12 cellular contexts compared by ENCODE assay signal in genomic region chr2:109447251-109447661, GRCh38.
DNase-seq lines count a peak whose midpoint lies in the region; ATAC-seq and TF ChIP-seq lines count a peak whose summit lies in the region.
"Had no signal": no experiment of that assay in that cellular context is flagged by ENCODE, and none has a peak within 500 bp of the region (broad histone marks: within the 10 kb centered on the region; RNA-seq: fewer than 3 reads in every experiment).

No MANE protein-coding gene starts in this region.

- DNase-seq in DMS 273 treated with DMSO at 0.1 percent for 48 hours (lab: John Stamatoyannopoulos, UW): peak; percentile 75
- DNase-seq in RPMI7951 (ENCODE audit: low read depth): peak; percentile 92
- DNase-seq in fibroblast of mammary gland (ENCODE audit: low read depth): peak; percentile 74
- DNase-seq in renal cortical epithelial cell (ENCODE audit: low read depth): peak; percentile 9
- DNase-seq in NCI-H1105 (lab: John Stamatoyannopoulos, UW): no peak
- no peak for DNase-seq in HuH-7 (ENCODE audit: low spot score)
- no peak for DNase-seq in substantia nigra (lab: John Stamatoyannopoulos, UW)
- DNase-seq: activated CD4-positive, alpha-beta T cell treated with anti-CD3 and anti-CD28 coated beads, Interleukin-2, amount 10 ng/mL, durations not matched to agents 24 days and 14 days; activated naive CD8-positive, alpha-beta T cell treated with anti-CD3 and anti-CD28 coated beads, Interleukin-2, amount 10 ng/mL, durations not matched to agents 7 days and 5 days; natural killer cell had no signal

- TF ChIP-seq CTCF in fibroblast of mammary gland (conservative IDR thresholded peaks at IDR 0.05; ENCODE audit: control insufficient read depth, insufficient read depth, low read depth, low read length): no peak

- no peak overlapping the region for H3K4me3 ChIP-seq in fibroblast of mammary gland (ENCODE audit: control insufficient read depth, low read depth, low read length)
- H3K4me3 ChIP-seq: Peyer's patch had no signal

- no peak overlapping the region for H3K27ac ChIP-seq in substantia nigra (ENCODE audit: low read depth, low read length, poor library complexity, severe bottlenecking)
- H3K27ac ChIP-seq: Peyer's patch had no signal

- ATAC-seq in HG03039 (IDR thresholded peaks at IDR 0.05; ENCODE audit: unreplicated experiment): no peak

Comparison
In these comparisons a context has a peak if more than half of its experiments do, and no peak if none do; other contexts are left out.
1. DNase-seq: peak in DMS 273 treated with DMSO at 0.1 percent for 48 hours (single experiment), RPMI7951 (single experiment), fibroblast of mammary gland (single experiment) and renal cortical epithelial cell (single experiment); none in NCI-H1105 (single experiment), HuH-7 (single experiment) and substantia nigra (0 of 49).